8 cellular contexts compared by ENCODE assay signal in genomic region chr4:153488006-153488718, GRCh38. TPM values are rescaled to one million over a fixed set of nuclear protein-coding genes. Genes with fewer than 3 reads are reported as not detected.
A peak's percentile ranks its signal among the peaks of the same experiment; 100 is the strongest.
DNase-seq lines count a peak whose midpoint lies in the region; ATAC-seq and TF ChIP-seq lines count a peak whose summit lies in the region.

No MANE protein-coding gene starts in this region.

- ATAC-seq in HG03045 (IDR thresholded peaks at IDR 0.05; ENCODE audit: unreplicated experiment) = peak; percentile 47
- peak; percentile 81 for ATAC-seq in naive thymus-derived CD4-positive, alpha-beta T cell

- H3K4me1 Mint-ChIP-seq in T-helper 2 cell treated with Interferon-gamma antibody and Interleukin-4, amounts not matched to agents 5 μg/mL and 100 μg/mL, for 36 hours (ENCODE audit: low read depth) = peaks cover 61% of the 10 kb centered on the region
- peaks cover 69 to 92% (median 82%) of the 10 kb centered on the region in 7 donors for H3K4me1 Mint-ChIP-seq in naive thymus-derived CD4-positive, alpha-beta T cell

- TF ChIP-seq EP300 in transverse colon (IDR thresholded peaks at IDR 0.05; ENCODE audit: low read depth) = no peak

- peaks cover 20% of the 10 kb centered on the region for H3K36me3 Mint-ChIP-seq in T-helper 2 cell treated with Interferon-gamma antibody and Interleukin-4, amounts not matched to agents 5 μg/mL and 100 μg/mL, for 36 hours (ENCODE audit: low read depth)
- H3K36me3 Mint-ChIP-seq in naive thymus-derived CD4-positive, alpha-beta T cell = peaks cover 0 to 7% (median 4%) of the 10 kb centered on the region in 5 donors

- H3K4me3 Mint-ChIP-seq in T-helper 2 cell treated with Interferon-gamma antibody and Interleukin-4, amounts not matched to agents 5 μg/mL and 100 μg/mL, for 36 hours = peak overlapping the region; percentile 71
- peak overlapping the region; percentile 79 to 93 (median 84) for H3K4me3 Mint-ChIP-seq in naive thymus-derived CD4-positive, alpha-beta T cell

- H3K27ac ChIP-seq in breast epithelium = peak overlapping the region; percentile 86 to 94
- peak overlapping the region; percentile 85 for H3K27ac ChIP-seq in naive thymus-derived CD4-positive, alpha-beta T cell (ENCODE audit: low read depth, low read length)
- H3K27ac ChIP-seq in transverse colon = peak overlapping the region; percentile 52 to 78 (median 71)

- H3K27me3 ChIP-seq in breast epithelium (no peaks in the 10 kb centered on the region), transverse colon (no peaks in the 10 kb centered on the region)
- H3K27me3 ChIP-seq in naive thymus-derived CD4-positive, alpha-beta T cell (ENCODE audit: control insufficient read depth in 2 of 2, insufficient read depth in 2 of 2, low read length in 2 of 2) = no peaks in the 10 kb centered on the region

- H3K27ac Mint-ChIP-seq in T-helper 2 cell treated with Interferon-gamma antibody and Interleukin-4, amounts not matched to agents 5 μg/mL and 100 μg/mL, for 36 hours = peak overlapping the region; percentile 93
- H3K27ac Mint-ChIP-seq in naive thymus-derived CD4-positive, alpha-beta T cell = peak overlapping the region; percentile 87 to 99 (median 95)

- H3K27me3 Mint-ChIP-seq in T-helper 2 cell treated with Interferon-gamma antibody and Interleukin-4, amounts not matched to agents 5 μg/mL and 100 μg/mL, for 36 hours (ENCODE audit: low read depth) = no peaks in the 10 kb centered on the region
- no peaks in the 10 kb centered on the region for H3K27me3 Mint-ChIP-seq in naive thymus-derived CD4-positive, alpha-beta T cell

- WGBS in transverse colon (ENCODE audit: low coverage in 1 of 2), 2 donors = 50 to 68% methylated on average over 10 to 14 of the region's 14 CpGs

- CTCF ChIA-PET in naive thymus-derived CD4-positive, alpha-beta T cell (lab: Charles Lee) = interaction anchor here (0.7 to 3.7 kb wide), 10 partner anchors 9 to 144 kb away, joined by 3 to 15 read pairs (median 4); partner anchors contain the start of gene MND1

- intact Hi-C loops in breast epithelium (cut with DNase I; ENCODE audit: low total_unique reads) (no loop called here), transverse colon (cut with DNase I; ENCODE audit: low total_unique reads) (no loop called here)
- intact Hi-C loops in naive thymus-derived CD4-positive, alpha-beta T cell (cut with micrococcal nuclease) = loop anchor here (1.0 to 5.0 kb wide), 8 partner anchors 9 to 86 kb away; no protein-coding TSS in a partner anchor

- in situ Hi-C loops in GM18951 (cut with MboI; ENCODE audit: low sequenced_read_pairs, unreplicated experiment) (no loop called here), transverse colon (cut with MboI; ENCODE audit: low pct_ligation_motif_present in 1 of 4, low pct_unique_long_range_greater_than_20kb in 1 of 4, low sequenced_read_pairs in 3 of 4) (no loop called here)

- H3K4me1 ChIP-seq in breast epithelium = peaks cover 5 to 18% of the 10 kb centered on the region in 2 donors
- peaks cover 57 to 71% of the 10 kb centered on the region in 2 donors for H3K4me1 ChIP-seq in naive thymus-derived CD4-positive, alpha-beta T cell (ENCODE audit: control insufficient read depth in 2 of 2, insufficient read depth in 2 of 2, low read length in 2 of 2)
- peaks cover 5 to 39% (median 31%) of the 10 kb centered on the region in 4 donors for H3K4me1 ChIP-seq in transverse colon

- TF ChIP-seq CTCF in breast epithelium (IDR thresholded peaks at IDR 0.05) (no peak), transverse colon (IDR thresholded peaks at IDR 0.05) (no peak)

- DNase-seq in T-helper 2 cell treated with Interferon-gamma antibody and Interleukin-4, amounts not matched to agents 5 μg/mL and 100 μg/mL, for 36 hours (ENCODE audit: low spot score) = peak; percentile 77
- DNase-seq in breast epithelium (ENCODE audit: low spot score in 2 of 2) = peak in 1 of 2 donors; percentile 18
- DNase-seq in naive thymus-derived CD4-positive, alpha-beta T cell = peak; percentile 51 to 87 (median 79)
- peak; percentile 37 for DNase-seq in transverse colon
- DNase-seq in glomerular visceral epithelial cell (ENCODE audit: extremely low spot score) = no peak
- no peak for DNase-seq in DMS53 treated with DMSO at 0.1 percent for 48 hours (lab: John Stamatoyannopoulos, UW; ENCODE audit: unreplicated experiment)

- H3K9me3 Mint-ChIP-seq in T-helper 2 cell treated with Interferon-gamma antibody and Interleukin-4, amounts not matched to agents 5 μg/mL and 100 μg/mL, for 36 hours = no peaks in the 10 kb centered on the region
- peaks cover 0 to 3% (median 0%) of the 10 kb centered on the region in 11 donors for H3K9me3 Mint-ChIP-seq in naive thymus-derived CD4-positive, alpha-beta T cell

- H3K36me3 ChIP-seq in breast epithelium (no peaks in the 10 kb centered on the region), transverse colon (no peaks in the 10 kb centered on the region)
- H3K36me3 ChIP-seq in naive thymus-derived CD4-positive, alpha-beta T cell (ENCODE audit: control insufficient read depth in 2 of 3, insufficient read depth in 3 of 3, low read length in 3 of 3) = no peaks in the 10 kb centered on the region

- peak; percentile 48 for TF ChIP-seq POLR2A in GM18951 (IDR thresholded peaks at IDR 0.05; ENCODE audit: extremely low read depth, insufficient read depth, insufficient read length)
- no peak for TF ChIP-seq POLR2A in breast epithelium (IDR thresholded peaks at IDR 0.05)
- TF ChIP-seq POLR2A in transverse colon (IDR thresholded peaks at IDR 0.05) = no peak

- H3K9me3 ChIP-seq in breast epithelium (no peaks in the 10 kb centered on the region), transverse colon (no peaks in the 10 kb centered on the region)
- no peaks in the 10 kb centered on the region for H3K9me3 ChIP-seq in naive thymus-derived CD4-positive, alpha-beta T cell (ENCODE audit: control insufficient read depth in 2 of 3, low read length in 3 of 3)

- POLR2A ChIA-PET in naive thymus-derived CD4-positive, alpha-beta T cell (lab: Charles Lee) = interaction anchor here (0.7 to 6.1 kb wide), 14 partner anchors 10 to 86 kb away, joined by 3 to 92 read pairs (median 7); partner anchors contain the start of gene TMEM131L

- peak overlapping the region in 2 of 3 donors; percentile 13 to 58 for H3K4me3 ChIP-seq in breast epithelium
- peak overlapping the region; percentile 59 for H3K4me3 ChIP-seq in naive thymus-derived CD4-positive, alpha-beta T cell (ENCODE audit: low read length)
- peak overlapping the region in 2 of 4 donors; percentile 11 to 18 for H3K4me3 ChIP-seq in transverse colon

RNA-seq across cellular contexts. Expression of gene TMEM131L, which starts 22.0 kb away (rescaled TPM):
- total RNA-seq in breast epithelium (10 to 100 TPM; 18.7 to 22.0 (median 19.5) TPM), transverse colon (10 to 100 TPM in 2 of 4 donors, 1 to 10 TPM in 2; 5.2 to 14.8 (median 8.3) TPM)
- 100 to 1,000 TPM in 2 of 5 experiments, 10 to 100 TPM in 3; 45.8 to 111 (median 97.7) TPM for total RNA-seq in naive thymus-derived CD4-positive, alpha-beta T cell
- 10 to 100 TPM; 45.7 to 59.9 TPM for polyA plus RNA-seq in naive thymus-derived CD4-positive, alpha-beta T cell

Comparison
In these comparisons a context has a peak if more than half of its experiments do, and no peak if none do; other contexts are left out.
1. DNase-seq: peak in T-helper 2 cell treated with Interferon-gamma antibody and Interleukin-4, amounts not matched to agents 5 μg/mL and 100 μg/mL, for 36 hours (single experiment), naive thymus-derived CD4-positive, alpha-beta T cell (9 of 9) and transverse colon (single experiment); none in glomerular visceral epithelial cell (single experiment) and DMS53 treated with DMSO at 0.1 percent for 48 hours (single experiment).
2. intact Hi-C loops: an anchor here in naive thymus-derived CD4-positive, alpha-beta T cell (1.0 to 5.0 kb wide); none called in breast epithelium and transverse colon.
3. Peak in every context shown above with its lines, with median percentiles within 50 percentile points of each other: H3K27ac ChIP-seq.